Comparison of ENCODE assay signal across 8 cellular contexts in the genomic region with DNA sequence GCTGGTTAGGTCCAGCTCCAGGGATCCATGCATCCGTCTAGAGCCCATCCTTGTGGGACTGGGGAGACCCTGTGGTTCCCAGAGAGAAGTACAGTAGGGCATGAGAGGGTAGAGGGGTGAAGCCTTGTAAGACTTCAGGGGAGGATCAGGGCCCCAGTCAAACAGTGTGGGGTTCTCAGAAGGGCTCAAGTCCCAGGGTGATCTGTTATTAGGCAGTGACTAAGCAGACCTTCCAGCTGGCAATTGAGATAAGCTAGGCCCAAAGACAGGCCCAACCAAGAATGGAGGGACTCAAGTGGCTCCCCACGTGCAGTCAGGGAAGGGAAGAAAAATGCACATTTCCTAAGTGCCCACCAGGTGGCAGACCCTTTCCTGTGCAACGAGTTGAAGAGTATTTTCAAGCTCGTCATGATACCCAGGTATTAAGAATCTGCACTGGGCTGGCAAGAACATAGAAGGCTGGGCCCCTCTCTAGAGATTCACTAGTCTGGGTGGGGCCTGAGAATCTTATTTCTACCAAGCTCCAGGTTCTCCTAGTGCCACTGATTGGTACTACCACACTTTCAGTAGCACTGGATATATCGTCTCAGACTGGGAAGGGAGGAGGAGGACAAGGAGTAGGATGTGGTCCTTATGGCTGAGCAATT.
DNase-seq lines count a peak whose midpoint lies in the region; ATAC-seq and TF ChIP-seq lines count a peak whose summit lies in the region.

No MANE protein-coding gene starts in this region.

- 44% methylated on average over 5 of the region's 5 CpGs for WGBS in smooth muscle cell (ENCODE audit: low lambda C conversion rate)

- no peaks in the 10 kb centered on the region for H3K9me3 ChIP-seq in smooth muscle cell (replicated peaks; ENCODE audit: low read depth)

- peak; percentile 78 for DNase-seq in D341Med (ENCODE audit: low spot score)
- DNase-seq in NCI-H748 treated with DMSO at 0.1 percent for 48 hours (lab: John Stamatoyannopoulos, UW), result peak; percentile 20
- peak; percentile 76 for DNase-seq in astrocyte of the hippocampus (ENCODE audit: low read depth, low spot score)
- DNase-seq in iPS DF 19.7 (ENCODE audit: low read depth, low spot score), result peak; percentile 57
- no peak for DNase-seq in smooth muscle cell (lab: John Stamatoyannopoulos, UW; ENCODE audit: unreplicated experiment)
- DNase-seq in middle frontal gyrus (ENCODE audit: extremely low spot score, low spot score), result no peak

- no peaks in the 10 kb centered on the region for H3K79me2 ChIP-seq in smooth muscle cell (ENCODE audit: low read depth)

- H3K4me1 ChIP-seq in smooth muscle cell (ENCODE audit: low read depth), result no peaks in the 10 kb centered on the region

- H3K27ac ChIP-seq in smooth muscle cell (ENCODE audit: low read depth), result no peak overlapping the region

- H3K27me3 ChIP-seq in smooth muscle cell (ENCODE audit: low read depth), result peaks cover 16% of the 10 kb centered on the region

- H3K9ac ChIP-seq in smooth muscle cell (ENCODE audit: low read depth), result no peak overlapping the region

- H4K20me1 ChIP-seq in smooth muscle cell (ENCODE audit: low read depth), result no peaks in the 10 kb centered on the region

- H3F3A ChIP-seq in smooth muscle cell (ENCODE audit: low read depth), result no peaks in the 10 kb centered on the region

- H3K36me3 ChIP-seq in smooth muscle cell (ENCODE audit: low read depth), result no peaks in the 10 kb centered on the region

- H2AFZ ChIP-seq in smooth muscle cell (ENCODE audit: low read depth), result no peak overlapping the region

- TF ChIP-seq CTCF in smooth muscle cell (IDR thresholded peaks at IDR 0.05; ENCODE audit: borderline replicate concordance, insufficient read depth, poor library complexity, severe bottlenecking), result peak; percentile 64

- peak overlapping the region; percentile 39 for H3K4me2 ChIP-seq in smooth muscle cell

- peak; percentile 88 for ATAC-seq in GM19043 (IDR thresholded peaks at IDR 0.05; ENCODE audit: low read depth, unreplicated experiment)
- peak; percentile 91 for ATAC-seq in HG03139 (IDR thresholded peaks at IDR 0.05; ENCODE audit: unreplicated experiment)

- H3K4me3 ChIP-seq in smooth muscle cell, result no peak overlapping the region

Comparison
In these comparisons a context has a peak if more than half of its experiments do, and no peak if none do; other contexts are left out.
1. DNase-seq: peak in D341Med (single experiment), NCI-H748 treated with DMSO at 0.1 percent for 48 hours (single experiment), astrocyte of the hippocampus (single experiment) and iPS DF 19.7 (single experiment); none in smooth muscle cell (single experiment) and middle frontal gyrus (single experiment).